6 cellular contexts compared by ENCODE assay signal in the genomic region with DNA sequence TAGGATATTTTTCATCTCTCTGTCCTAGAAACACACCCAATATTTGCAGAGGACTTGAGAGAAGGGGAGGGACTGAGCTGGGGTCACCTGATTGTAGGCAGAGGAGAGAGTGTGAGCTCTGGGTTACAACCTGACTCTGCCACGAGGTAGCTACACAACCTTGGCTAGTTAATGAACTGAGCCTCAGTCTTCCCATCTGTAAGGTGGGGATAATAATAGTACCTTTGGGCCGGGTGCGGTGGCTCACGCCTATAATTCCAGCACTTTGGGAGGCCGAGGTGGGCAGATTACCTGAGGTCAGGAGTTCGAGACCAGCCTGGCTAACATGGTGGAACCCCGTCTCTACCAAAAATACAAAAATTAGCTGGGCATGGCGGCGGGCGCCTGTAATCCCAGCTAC. TPM values are rescaled to one million over a fixed set of nuclear protein-coding genes. Genes with fewer than 3 reads are reported as not detected.
DNase-seq lines count a peak whose midpoint lies in the region; ATAC-seq, FAIRE-seq and TF ChIP-seq lines count a peak whose summit lies in the region.
"Not testable (repeated sequence)": the region's sequence is repeated elsewhere in the genome, so short reads cannot be mapped to it uniquely, and the experiment has no call there.

No MANE protein-coding gene starts in this region.

- H3K4me1 Mint-ChIP-seq in GM23338: not testable (repeated sequence)

- H3K36me3 Mint-ChIP-seq in GM23338 (ENCODE audit: low read depth): not testable (repeated sequence)

- TF ChIP-seq POLR2A in K562 (conservative IDR thresholded peaks at IDR 0.05); HepG2 (IDR thresholded peaks at IDR 0.05; ENCODE audit: insufficient read depth in 1 of 2, low read depth in 2 of 2, low read length in 2 of 2): not testable (repeated sequence)

- intact Hi-C loops in K562 (cut with micrococcal nuclease); cardiac septum (cut with DNase I); HepG2 (cut with micrococcal nuclease; ENCODE audit: unreplicated experiment); upper lobe of right lung (cut with DNase I): not testable (repeated sequence)

- not testable (repeated sequence) for H3K9ac ChIP-seq in K562 (ENCODE audit: insufficient read depth in 1 of 2, low read depth in 2 of 2, low read length in 2 of 2); HepG2 (ENCODE audit: insufficient read depth, low read depth, low read length)

- not testable (repeated sequence) for H3K27me3 ChIP-seq in GM23338 (ENCODE audit: insufficient read depth); K562 (ENCODE audit: control insufficient read depth in 2 of 2, insufficient read depth in 2 of 2, low read length in 2 of 2); HepG2 (ENCODE audit: control insufficient read depth in 1 of 2, insufficient read depth in 2 of 2, low read length in 2 of 2); upper lobe of right lung

- not testable (repeated sequence) for H3K27ac Mint-ChIP-seq in GM23338

- TF ChIP-seq EP300 in K562 (IDR thresholded peaks at IDR 0.05; ENCODE audit: low read length); HepG2 (IDR thresholded peaks at IDR 0.05; ENCODE audit: low read depth in 2 of 2, low read length in 2 of 2); HepG2 (CRISPR knock-in tag; IDR thresholded peaks at IDR 0.05; ENCODE audit: borderline replicate concordance): not testable (repeated sequence)

- H3K9me3 ChIP-seq in K562 (replicated peaks; ENCODE audit: control insufficient read depth, insufficient read depth, low read depth, low read length); HepG2 (ENCODE audit: low read length); upper lobe of right lung: not testable (repeated sequence)

- H3K9me1 ChIP-seq in K562 (ENCODE audit: control insufficient read depth, insufficient read depth, low read length): not testable (repeated sequence)

- CTCF ChIA-PET in K562 (lab: Yijun Ruan, JAX; ENCODE audit: low intra/inter-chr PET ratio); HepG2 (lab: Yijun Ruan, JAX; ENCODE audit: low intra/inter-chr PET ratio, low total read pairs): not testable (repeated sequence)

- FAIRE-seq in K562 (lab: Jason Lieb, UNC); HepG2 (lab: Jason Lieb, UNC): not testable (repeated sequence)

- WGBS in K562 (ENCODE audit: insufficient coverage, low coverage, missing lambda C conversion rate): 47% methylated on average over 10 of the region's 10 CpGs
- 69% methylated on average over 10 of the region's 10 CpGs for WGBS in HepG2 (ENCODE audit: low lambda C conversion rate)

- H3K4me3 Mint-ChIP-seq in GM23338: not testable (repeated sequence)

- H3K4me2 ChIP-seq in GM23338; K562 (ENCODE audit: insufficient read depth, low read length): not testable (repeated sequence)
- H3K4me2 ChIP-seq in HepG2 (ENCODE audit: low read depth, low read length): peak overlapping the region; percentile 50

- TF ChIP-seq CTCF in GM23338 (conservative IDR thresholded peaks at IDR 0.05; ENCODE audit: low read depth in 2 of 2); K562 (IDR thresholded peaks at IDR 0.05 in 2 of 3, conservative IDR thresholded peaks at IDR 0.05 in 1 of 3; ENCODE audit: insufficient read depth in 2 of 3, low read depth in 1 of 3, low read length in 3 of 3); HepG2 (CRISPR knock-in tag; IDR thresholded peaks at IDR 0.05); upper lobe of right lung (IDR thresholded peaks at IDR 0.05): not testable (repeated sequence)

- not testable (repeated sequence) for H3K27me3 Mint-ChIP-seq in GM23338 (ENCODE audit: insufficient read depth, low read depth, poor library complexity)

- POLR2A ChIA-PET in K562 (lab: Yijun Ruan, JAX) (interaction anchor here (0.9 to 1.3 kb wide), 2 partner anchors 8 to 25 kb away, joined by 3 to 4 read pairs; no protein-coding TSS in a partner anchor), HepG2 (lab: Yijun Ruan, JAX) (interaction anchor here (1.1 to 2.2 kb wide), 3 partner anchors 10 to 51 kb away, joined by 3 to 6 read pairs (median 4); no protein-coding TSS in a partner anchor)

- not testable (repeated sequence) for H3K4me1 ChIP-seq in GM23338 (ENCODE audit: insufficient read depth); K562 (replicated peaks in 1 of 2; ENCODE audit: control insufficient read depth in 2 of 2, insufficient read depth in 2 of 2, low read length in 2 of 2); upper lobe of right lung
- peaks cover 54% of the 10 kb centered on the region for H3K4me1 ChIP-seq in HepG2 (ENCODE audit: insufficient read depth, low read length)

- in situ Hi-C loops in K562 (cut with MboI); HepG2 (cut with HindIII; ENCODE audit: extremely low pct_ligation_motif_present, low pct_unique_long_range_greater_than_20kb): not testable (repeated sequence)

- not testable (repeated sequence) for H3K9me2 ChIP-seq in GM23338 (ENCODE audit: insufficient read depth)

- H3K4me3 ChIP-seq in GM23338; K562; HepG2 (replicated peaks in 1 of 3; ENCODE audit: insufficient read depth in 1 of 3, low read depth in 2 of 3, low read length in 3 of 3); upper lobe of right lung: not testable (repeated sequence)

- H3K79me2 ChIP-seq in GM23338 (replicated peaks; ENCODE audit: insufficient read depth); K562 (ENCODE audit: control insufficient read depth, insufficient read depth, low read length); HepG2 (ENCODE audit: insufficient read depth, low read length): not testable (repeated sequence)

- not testable (repeated sequence) for H4K20me1 ChIP-seq in GM23338 (replicated peaks; ENCODE audit: insufficient read depth); K562 (replicated peaks; ENCODE audit: control insufficient read depth, insufficient read depth, low read length); HepG2 (ENCODE audit: insufficient read depth, low read length)

- not testable (repeated sequence) for BruUV-seq in K562 (replicated peaks; lab: Mats Ljungman, UMichigan); HepG2 (replicated peaks; lab: Mats Ljungman, UMichigan)

- not testable (repeated sequence) for H3F3A ChIP-seq in GM23338 (replicated peaks; ENCODE audit: low read depth)

- peak; percentile 19 for DNase-seq in COLO668 (lab: John Stamatoyannopoulos, UW; ENCODE audit: unreplicated experiment)
- not testable (repeated sequence) for DNase-seq in GM23338 (ENCODE audit: low spot score); K562 (ENCODE audit: extremely low read depth in 1 of 4, low spot score in 3 of 4)
- peak; percentile 22 for DNase-seq in cardiac septum (ENCODE audit: low spot score)
- peak; percentile 50 for DNase-seq in HepG2 (ENCODE audit: low spot score)
- DNase-seq in upper lobe of right lung: peak; percentile 25

- not testable (repeated sequence) for H3K27ac ChIP-seq in GM23338 (ENCODE audit: low read depth); K562 (ENCODE audit: extremely low read depth, low read depth, low read length); HepG2 (ENCODE audit: extremely low read length, insufficient read depth, low read length); upper lobe of right lung

- peak overlapping the region; percentile 76; the same call in 1 of the 2 replicates for H2AFZ ChIP-seq in GM23338
- H2AFZ ChIP-seq in K562 (ENCODE audit: low read depth, low read length): not testable (repeated sequence)
- H2AFZ ChIP-seq in HepG2 (ENCODE audit: low read length): peak overlapping the region; percentile 20

- H3K36me3 ChIP-seq in GM23338 (ENCODE audit: insufficient read depth); K562 (ENCODE audit: control insufficient read depth, insufficient read depth, low read length); HepG2 (replicated peaks in 1 of 2; ENCODE audit: control insufficient read depth in 1 of 2, insufficient read depth in 2 of 2, low read length in 2 of 2); upper lobe of right lung: not testable (repeated sequence)

- ATAC-seq in GM23338, K562, upper lobe of right lung: not testable (repeated sequence)
- ATAC-seq in HepG2: peak; percentile 22

- not testable (repeated sequence) for TF ChIP-seq RAD21 in K562 (CRISPR knock-in tag; conservative IDR thresholded peaks at IDR 0.05 in 1 of 2, IDR thresholded peaks at IDR 0.05 in 1 of 2); HepG2 (CRISPR knock-in tag; IDR thresholded peaks at IDR 0.05)

- H3K9me3 Mint-ChIP-seq in GM23338: not testable (repeated sequence)

RNA-seq across cellular contexts. Expression of gene KIF3B, which starts 16.5 kb away (rescaled TPM):
- 22.8 and 23.6 TPM in 2 replicates for total RNA-seq in GM23338 (2014; rRNA removed; shearing (Covaris generic))
- polyA plus RNA-seq in GM23338 (2016; fragmentation: Nextera tagmentation; extraction: Ambion mirVana) (6.1 TPM in 2 replicates), K562 (2011; rRNA removed) (6.8 and 12.3 TPM in 2 replicates), K562 (2014; fragmentation: Illumina TruSeq; extraction: Trizol) (11.5 and 11.7 TPM in 2 replicates), K562 (2014; fragmentation: Nextera tagmentation; extraction: Ambion mirVana) (1 to 10 TPM; 2.9 to 3.6 TPM), K562 (2014; rRNA removed) (7.2 and 7.7 TPM in 2 replicates), HepG2 (2011; rRNA removed) (20.2 and 23.6 TPM in 2 replicates)
- 9.0 and 15.2 TPM in 2 replicates for total RNA-seq in K562 (2011; cell fraction: chromatin; rRNA removed; ENCODE audit: low replicate concordance)
- 5.3 and 5.7 TPM in 2 replicates for total RNA-seq in K562 (2011; cell fraction: nucleolus; rRNA removed)
- total RNA-seq in K562 (2011; cell fraction: nucleoplasm; rRNA removed): 7.2 and 7.9 TPM in 2 replicates
- total RNA-seq in K562 (2014; rRNA removed) (6.3 and 7.8 TPM in 2 replicates), K562 (2014; rRNA removed; fragmentation: Illumina TruSeq; extraction: Trizol) (9.6 and 11.5 TPM in 2 replicates), K562 (2015; rRNA removed; fragmentation: Illumina TruSeq; extraction: Trizol) (8.4 and 8.6 TPM in 2 replicates), K562 (2021) (9.1 and 9.8 TPM in 2 replicates), cardiac septum (17.3 TPM), HepG2 (2016; rRNA removed; fragmentation: Illumina TruSeq; extraction: Trizol) (28.8 and 36.4 TPM in 2 replicates), upper lobe of right lung (29.0 TPM)
- 6.0 and 7.9 TPM in 2 replicates for polyA plus RNA-seq in K562 (2011; cell fraction: cytosol; rRNA removed)
- polyA plus RNA-seq in K562 (2011; cell fraction: nucleus; rRNA removed): 3.2 and 4.4 TPM in 2 replicates
- 8.6 and 10.3 TPM in 2 replicates for polyA plus RNA-seq in K562 (2012)
- 12.5 and 18.6 TPM in 2 replicates for polyA minus RNA-seq in K562 (2011; rRNA and poly(A)+ RNA removed)
- 5.3 and 7.4 TPM in 2 replicates for polyA minus RNA-seq in K562 (2011; cell fraction: cytosol; rRNA and poly(A)+ RNA removed)
- polyA minus RNA-seq in K562 (2011; cell fraction: nucleus; rRNA and poly(A)+ RNA removed): 2.0 and 3.4 TPM in 2 replicates
- 3.9 and 4.3 TPM in 2 replicates for total RNA-seq in HepG2 (2016; cell fraction: cytosol; rRNA removed; fragmentation: Illumina TruSeq; extraction: Trizol; ENCODE audit: low read depth)
- total RNA-seq in HepG2 (2016; cell fraction: insoluble cytoplasmic fraction; rRNA removed; fragmentation: Illumina TruSeq; extraction: Trizol): 28.4 and 33.3 TPM in 2 replicates
- 16.8 and 18.5 TPM in 2 replicates for total RNA-seq in HepG2 (2016; cell fraction: membrane; rRNA removed; fragmentation: Illumina TruSeq; extraction: Trizol)
- 18.0 and 21.3 TPM in 2 replicates for total RNA-seq in HepG2 (2016; cell fraction: nucleus; rRNA removed; fragmentation: Illumina TruSeq; extraction: Trizol)
- 18.0 and 24.2 TPM in 2 replicates for polyA plus RNA-seq in HepG2 (2011; cell fraction: cytosol; rRNA removed)
- polyA plus RNA-seq in HepG2 (2011; cell fraction: nucleus; rRNA removed): 7.7 and 10.1 TPM in 2 replicates
- polyA plus RNA-seq in HepG2 (2012): 17.4 and 18.3 TPM in 2 replicates
- polyA plus RNA-seq in HepG2 (2016; cell fraction: cytosol; fragmentation: Illumina TruSeq; extraction: Trizol; ENCODE audit: low read depth): 1.1 and 1.5 TPM in 2 replicates
- 28.7 and 29.5 TPM in 2 replicates for polyA plus RNA-seq in HepG2 (2016; cell fraction: insoluble cytoplasmic fraction; fragmentation: Illumina TruSeq; extraction: Trizol; ENCODE audit: low read depth)
- 7.8 and 8.4 TPM in 2 replicates for polyA plus RNA-seq in HepG2 (2016; cell fraction: membrane; fragmentation: Illumina TruSeq; extraction: Trizol; ENCODE audit: low read depth)
- polyA plus RNA-seq in HepG2 (2016; cell fraction: nucleus; fragmentation: Illumina TruSeq; extraction: Trizol; ENCODE audit: insufficient read depth, low read depth): 21.9 and 25.1 TPM in 2 replicates
- 27.4 and 31.9 TPM in 2 replicates for polyA minus RNA-seq in HepG2 (2011; rRNA and poly(A)+ RNA removed; ENCODE audit: low replicate concordance)
- polyA minus RNA-seq in HepG2 (2011; cell fraction: cytosol; rRNA and poly(A)+ RNA removed): 17.6 and 21.7 TPM in 2 replicates
- 11.7 and 17.7 TPM in 2 replicates for polyA minus RNA-seq in HepG2 (2011; cell fraction: nucleus; rRNA and poly(A)+ RNA removed)

RNA-seq across cellular contexts. Expression of gene POFUT1, which starts 53.3 kb away (rescaled TPM):
- 34.0 and 34.8 TPM in 2 replicates for total RNA-seq in GM23338 (2014; rRNA removed; shearing (Covaris generic))
- polyA plus RNA-seq in GM23338 (2016; fragmentation: Nextera tagmentation; extraction: Ambion mirVana): 9.3 and 10.3 TPM in 2 replicates
- 57.2 and 80.7 TPM in 2 replicates for total RNA-seq in K562 (2011; cell fraction: chromatin; rRNA removed; ENCODE audit: low replicate concordance)
- total RNA-seq in K562 (2011; cell fraction: nucleolus; rRNA removed): 72.2 and 72.5 TPM in 2 replicates
- 70.9 and 93.4 TPM in 2 replicates for total RNA-seq in K562 (2011; cell fraction: nucleoplasm; rRNA removed)
- 23.5 and 29.4 TPM in 2 replicates for total RNA-seq in K562 (2014; rRNA removed)
- 25.7 and 25.9 TPM in 2 replicates for total RNA-seq in K562 (2014; rRNA removed; fragmentation: Illumina TruSeq; extraction: Trizol)
- 32.8 and 33.2 TPM in 2 replicates for total RNA-seq in K562 (2015; rRNA removed; fragmentation: Illumina TruSeq; extraction: Trizol)
- 38.2 and 44.7 TPM in 2 replicates for total RNA-seq in K562 (2021)
- 21.3 and 21.6 TPM in 2 replicates for polyA plus RNA-seq in K562 (2011; rRNA removed)
- 19.2 and 27.8 TPM in 2 replicates for polyA plus RNA-seq in K562 (2011; cell fraction: cytosol; rRNA removed)
- polyA plus RNA-seq in K562 (2011; cell fraction: nucleus; rRNA removed): 15.0 and 22.1 TPM in 2 replicates
- 22.6 and 26.2 TPM in 2 replicates for polyA plus RNA-seq in K562 (2012)
- polyA plus RNA-seq in K562 (2014; fragmentation: Illumina TruSeq; extraction: Trizol): 32.7 and 34.3 TPM in 2 replicates
- polyA plus RNA-seq in K562 (2014; fragmentation: Nextera tagmentation; extraction: Ambion mirVana): 1 to 10 TPM; 3.5 to 6.0 TPM
- 22.7 and 24.8 TPM in 2 replicates for polyA plus RNA-seq in K562 (2014; rRNA removed)
- polyA minus RNA-seq in K562 (2011; rRNA and poly(A)+ RNA removed): 25.2 and 26.7 TPM in 2 replicates
- polyA minus RNA-seq in K562 (2011; cell fraction: cytosol; rRNA and poly(A)+ RNA removed): 19.7 and 23.0 TPM in 2 replicates
- 13.7 and 16.8 TPM in 2 replicates for polyA minus RNA-seq in K562 (2011; cell fraction: nucleus; rRNA and poly(A)+ RNA removed)
- total RNA-seq in cardiac septum: 22.6 TPM
- total RNA-seq in HepG2 (2016; rRNA removed; fragmentation: Illumina TruSeq; extraction: Trizol): 30.2 and 58.3 TPM in 2 replicates
- total RNA-seq in HepG2 (2016; cell fraction: cytosol; rRNA removed; fragmentation: Illumina TruSeq; extraction: Trizol; ENCODE audit: low read depth): 4.8 and 5.3 TPM in 2 replicates
- 27.5 and 55.8 TPM in 2 replicates for total RNA-seq in HepG2 (2016; cell fraction: insoluble cytoplasmic fraction; rRNA removed; fragmentation: Illumina TruSeq; extraction: Trizol)
- 17.7 and 18.8 TPM in 2 replicates for total RNA-seq in HepG2 (2016; cell fraction: membrane; rRNA removed; fragmentation: Illumina TruSeq; extraction: Trizol)
- total RNA-seq in HepG2 (2016; cell fraction: nucleus; rRNA removed; fragmentation: Illumina TruSeq; extraction: Trizol): 47.8 and 56.4 TPM in 2 replicates
- polyA plus RNA-seq in HepG2 (2011; rRNA removed): 35.5 and 41.6 TPM in 2 replicates
- 39.5 and 45.0 TPM in 2 replicates for polyA plus RNA-seq in HepG2 (2011; cell fraction: cytosol; rRNA removed)
- 25.7 and 30.2 TPM in 2 replicates for polyA plus RNA-seq in HepG2 (2011; cell fraction: nucleus; rRNA removed)
- polyA plus RNA-seq in HepG2 (2012): 37.6 and 40.5 TPM in 2 replicates
- 3.9 and 4.5 TPM in 2 replicates for polyA plus RNA-seq in HepG2 (2016; cell fraction: cytosol; fragmentation: Illumina TruSeq; extraction: Trizol; ENCODE audit: low read depth)
- polyA plus RNA-seq in HepG2 (2016; cell fraction: insoluble cytoplasmic fraction; fragmentation: Illumina TruSeq; extraction: Trizol; ENCODE audit: low read depth): 22.5 and 25.1 TPM in 2 replicates
- polyA plus RNA-seq in HepG2 (2016; cell fraction: membrane; fragmentation: Illumina TruSeq; extraction: Trizol; ENCODE audit: low read depth): 8.5 and 10.3 TPM in 2 replicates
- polyA plus RNA-seq in HepG2 (2016; cell fraction: nucleus; fragmentation: Illumina TruSeq; extraction: Trizol; ENCODE audit: insufficient read depth, low read depth): 55.8 and 62.0 TPM in 2 replicates
- polyA minus RNA-seq in HepG2 (2011; rRNA and poly(A)+ RNA removed; ENCODE audit: low replicate concordance): 44.0 and 61.9 TPM in 2 replicates
- 31.7 and 41.7 TPM in 2 replicates for polyA minus RNA-seq in HepG2 (2011; cell fraction: cytosol; rRNA and poly(A)+ RNA removed)
- 33.5 and 39.0 TPM in 2 replicates for polyA minus RNA-seq in HepG2 (2011; cell fraction: nucleus; rRNA and poly(A)+ RNA removed)
- total RNA-seq in upper lobe of right lung: 31.5 TPM

RNA-seq across cellular contexts. Expression of gene PLAGL2, which starts 53.4 kb away (rescaled TPM):
- total RNA-seq in GM23338 (2014; rRNA removed; shearing (Covaris generic)): 28.2 and 32.0 TPM in 2 replicates
- polyA plus RNA-seq in GM23338 (2016; fragmentation: Nextera tagmentation; extraction: Ambion mirVana): 13.2 and 14.1 TPM in 2 replicates
- 15.9 and 22.3 TPM in 2 replicates for total RNA-seq in K562 (2011; cell fraction: chromatin; rRNA removed; ENCODE audit: low replicate concordance)
- total RNA-seq in K562 (2011; cell fraction: nucleolus; rRNA removed): 11.4 and 12.5 TPM in 2 replicates
- 18.0 and 31.8 TPM in 2 replicates for total RNA-seq in K562 (2011; cell fraction: nucleoplasm; rRNA removed)
- total RNA-seq in K562 (2014; rRNA removed): 4.0 and 5.5 TPM in 2 replicates
- 5.6 and 6.4 TPM in 2 replicates for total RNA-seq in K562 (2014; rRNA removed; fragmentation: Illumina TruSeq; extraction: Trizol)
- 6.2 and 6.7 TPM in 2 replicates for total RNA-seq in K562 (2015; rRNA removed; fragmentation: Illumina TruSeq; extraction: Trizol)
- total RNA-seq in K562 (2021): 20.1 and 21.8 TPM in 2 replicates
- polyA plus RNA-seq in K562 (2011; rRNA removed): 7.1 and 7.2 TPM in 2 replicates
- polyA plus RNA-seq in K562 (2011; cell fraction: cytosol; rRNA removed): 9.6 and 9.7 TPM in 2 replicates
- 7.9 and 13.1 TPM in 2 replicates for polyA plus RNA-seq in K562 (2011; cell fraction: nucleus; rRNA removed)
- polyA plus RNA-seq in K562 (2012): 11.7 and 12.7 TPM in 2 replicates
- 21.8 and 24.3 TPM in 2 replicates for polyA plus RNA-seq in K562 (2014; fragmentation: Illumina TruSeq; extraction: Trizol)
- polyA plus RNA-seq in K562 (2014; fragmentation: Nextera tagmentation; extraction: Ambion mirVana): 1 to 10 TPM; 3.1 to 5.3 TPM
- polyA plus RNA-seq in K562 (2014; rRNA removed): 10.6 and 11.4 TPM in 2 replicates
- polyA minus RNA-seq in K562 (2011; rRNA and poly(A)+ RNA removed): 6.5 and 8.3 TPM in 2 replicates
- 10.6 and 13.0 TPM in 2 replicates for polyA minus RNA-seq in K562 (2011; cell fraction: cytosol; rRNA and poly(A)+ RNA removed)
- 5.3 and 6.8 TPM in 2 replicates for polyA minus RNA-seq in K562 (2011; cell fraction: nucleus; rRNA and poly(A)+ RNA removed)
- 8.5 TPM for total RNA-seq in cardiac septum
- total RNA-seq in HepG2 (2016; rRNA removed; fragmentation: Illumina TruSeq; extraction: Trizol): 15.3 and 26.5 TPM in 2 replicates
- 4.9 and 5.7 TPM in 2 replicates for total RNA-seq in HepG2 (2016; cell fraction: cytosol; rRNA removed; fragmentation: Illumina TruSeq; extraction: Trizol; ENCODE audit: low read depth)
- total RNA-seq in HepG2 (2016; cell fraction: insoluble cytoplasmic fraction; rRNA removed; fragmentation: Illumina TruSeq; extraction: Trizol): 13.7 and 22.8 TPM in 2 replicates
- total RNA-seq in HepG2 (2016; cell fraction: membrane; rRNA removed; fragmentation: Illumina TruSeq; extraction: Trizol): 25.1 and 26.3 TPM in 2 replicates
- 16.1 and 18.8 TPM in 2 replicates for total RNA-seq in HepG2 (2016; cell fraction: nucleus; rRNA removed; fragmentation: Illumina TruSeq; extraction: Trizol)
- 14.9 and 15.2 TPM in 2 replicates for polyA plus RNA-seq in HepG2 (2011; rRNA removed)
- polyA plus RNA-seq in HepG2 (2011; cell fraction: cytosol; rRNA removed): 12.9 and 15.9 TPM in 2 replicates
- polyA plus RNA-seq in HepG2 (2011; cell fraction: nucleus; rRNA removed): 15.6 and 19.1 TPM in 2 replicates
- polyA plus RNA-seq in HepG2 (2012): 25.4 and 26.2 TPM in 2 replicates
- 4.5 and 4.7 TPM in 2 replicates for polyA plus RNA-seq in HepG2 (2016; cell fraction: cytosol; fragmentation: Illumina TruSeq; extraction: Trizol; ENCODE audit: low read depth)
- polyA plus RNA-seq in HepG2 (2016; cell fraction: insoluble cytoplasmic fraction; fragmentation: Illumina TruSeq; extraction: Trizol; ENCODE audit: low read depth): 43.2 and 55.3 TPM in 2 replicates
- 27.0 and 27.7 TPM in 2 replicates for polyA plus RNA-seq in HepG2 (2016; cell fraction: membrane; fragmentation: Illumina TruSeq; extraction: Trizol; ENCODE audit: low read depth)
- 36.1 and 36.3 TPM in 2 replicates for polyA plus RNA-seq in HepG2 (2016; cell fraction: nucleus; fragmentation: Illumina TruSeq; extraction: Trizol; ENCODE audit: insufficient read depth, low read depth)
- 18.8 and 36.8 TPM in 2 replicates for polyA minus RNA-seq in HepG2 (2011; rRNA and poly(A)+ RNA removed; ENCODE audit: low replicate concordance)
- polyA minus RNA-seq in HepG2 (2011; cell fraction: cytosol; rRNA and poly(A)+ RNA removed): 17.8 and 22.1 TPM in 2 replicates
- polyA minus RNA-seq in HepG2 (2011; cell fraction: nucleus; rRNA and poly(A)+ RNA removed): 19.2 and 20.9 TPM in 2 replicates
- 15.9 TPM for total RNA-seq in upper lobe of right lung
